27 cellular contexts compared by ENCODE assay signal in the genomic region with DNA sequence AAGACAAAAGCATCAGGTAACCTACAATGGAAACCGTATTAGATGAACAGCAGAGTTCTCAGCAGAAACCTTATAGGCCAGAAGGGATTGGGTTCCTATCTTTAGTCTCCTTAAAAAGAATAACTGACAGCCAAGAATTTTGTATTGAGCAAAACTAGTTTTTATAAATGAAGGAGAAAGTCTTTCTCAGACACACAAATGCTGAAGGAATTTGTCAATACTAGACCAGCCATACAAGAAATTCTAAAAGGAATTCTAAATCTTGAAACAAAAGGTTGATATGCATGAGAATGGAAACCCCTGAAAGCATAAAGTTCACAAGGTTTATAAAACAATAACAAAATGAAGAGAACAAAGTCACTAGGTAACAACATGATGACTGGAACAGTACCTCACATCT.
"Had no signal": no experiment of that assay in that cellular context is flagged by ENCODE, and none has a peak within 500 bp of the region (broad histone marks: within the 10 kb centered on the region; RNA-seq: fewer than 3 reads in every experiment).

No MANE protein-coding gene starts in this region.

- H3K27me3 Mint-ChIP-seq: dendritic cell treated with granulocyte-macrophage colony-stimulating factor and Interleukin-4, amounts not matched to agents 40 ng/mL and 50 ng/mL, for 4 days; effector memory CD8-positive, alpha-beta T cell; naive B cell had no signal

- FAIRE-seq: colon, endometrium, islet of Langerhans, keratinocyte had no signal

- H3K36me3 ChIP-seq: gastrocnemius medialis, left lung had no signal

- DNase-seq: effector CD8-positive, alpha-beta T cell; effector memory CD8-positive, alpha-beta T cell; endodermal cell; erythroblast; esophagus squamous epithelium; foreskin fibroblast; foreskin melanocyte; gastrocnemius medialis; glutamatergic neuron; head of caudate nucleus; heart right ventricle; hippocampal formation; left cardiac atrium; left lung; left ventricle myocardium superior; lower lobe of right lung; mesenchymal stem cell; mucosa of descending colon; naive B cell had no signal

- H3K4me1 Mint-ChIP-seq: endodermal cell, mesothelial cell of epicardium had no signal

- H3K4me1 ChIP-seq: lower lobe of right lung had no signal

- H3K4me3 Mint-ChIP-seq: dendritic cell treated with granulocyte-macrophage colony-stimulating factor and Interleukin-4, amounts not matched to agents 40 ng/mL and 50 ng/mL, for 4 days; effector memory CD8-positive, alpha-beta T cell; endodermal cell; mesothelial cell of epicardium; naive B cell had no signal

- H3K4me3 ChIP-seq: coronary artery, esophagus squamous epithelium, gastrocnemius medialis, heart right ventricle, left lung, lower lobe of right lung, mucosa of descending colon had no signal

- H3K27ac Mint-ChIP-seq: dendritic cell treated with granulocyte-macrophage colony-stimulating factor and Interleukin-4, amounts not matched to agents 40 ng/mL and 50 ng/mL, for 4 days; effector memory CD8-positive, alpha-beta T cell; endodermal cell; mesothelial cell of epicardium; naive B cell had no signal

- ATAC-seq: effector memory CD8-positive, alpha-beta T cell; esophagus mucosa; gastrocnemius medialis; heart right ventricle; left cardiac atrium; left lung; left ventricle myocardium superior; lower lobe of right lung; mucosa of descending colon had no signal

- H3K27me3 ChIP-seq: esophagus squamous epithelium, gastrocnemius medialis, heart right ventricle, left lung had no signal
